Comparison of ENCODE assay signal across 21 cellular contexts in genomic region chr5:148408092-148408491, GRCh38. TPM values are rescaled to one million over a fixed set of nuclear protein-coding genes. Genes with fewer than 3 reads are reported as not detected.
A peak's percentile ranks its signal among the peaks of the same experiment; 100 is the strongest.
DNase-seq lines count a peak whose midpoint lies in the region; ATAC-seq and TF ChIP-seq lines count a peak whose summit lies in the region.
"Had no signal": no experiment of that assay in that cellular context is flagged by ENCODE, and none has a peak within 500 bp of the region (broad histone marks: within the 10 kb centered on the region; RNA-seq: fewer than 3 reads in every experiment).

No MANE protein-coding gene starts in this region.

- peaks cover 47% of the 10 kb centered on the region for H3K36me3 ChIP-seq in muscle layer of colon (ENCODE audit: insufficient read depth, low read length)

- no peaks in the 10 kb centered on the region for H3K27me3 ChIP-seq in muscle layer of colon (ENCODE audit: control insufficient read depth in 1 of 2, insufficient read depth in 2 of 2, low read length in 2 of 2)
- H3K27me3 ChIP-seq: BLaER1 had no signal

- ATAC-seq in activated CD4-positive, CD25-positive, alpha-beta regulatory T cell treated with anti-CD3 and anti-CD28 coated beads, Interleukin-2, amount 50 U/mL, for 24 hours: peak; percentile 61 to 63
- peak in 1 of 2 donors; percentile 72 for ATAC-seq in natural killer cell treated with Interleukin-12 subunit alpha and Interleukin-12 subunit beta and Interleukin-15 and Interleukin-18, amount 100 ng/mL, for 72 hours
- ATAC-seq in natural killer cell: no peak
- ATAC-seq: K562 had no signal

- no peaks in the 10 kb centered on the region for H3K27me3 Mint-ChIP-seq in natural killer cell treated with Interleukin-12 subunit alpha and Interleukin-12 subunit beta and Interleukin-15 and Interleukin-18, amount 100 ng/mL, for 72 hours
- no peaks in the 10 kb centered on the region for H3K27me3 Mint-ChIP-seq in natural killer cell (ENCODE audit: low read depth in 2 of 2)

- peaks cover 8 to 24% of the 10 kb centered on the region in 2 donors for H3K4me1 Mint-ChIP-seq in natural killer cell treated with Interleukin-12 subunit alpha and Interleukin-12 subunit beta and Interleukin-15 and Interleukin-18, amount 100 ng/mL, for 72 hours (ENCODE audit: low read depth in 2 of 2)
- H3K4me1 Mint-ChIP-seq in natural killer cell: peaks cover 0 to 7% of the 10 kb centered on the region in 2 donors

- peaks cover 58% of the 10 kb centered on the region for H3K36me3 Mint-ChIP-seq in natural killer cell treated with Interleukin-12 subunit alpha and Interleukin-12 subunit beta and Interleukin-15 and Interleukin-18, amount 100 ng/mL, for 72 hours
- H3K36me3 Mint-ChIP-seq in natural killer cell: peaks cover 43% of the 10 kb centered on the region

- H3K9me3 Mint-ChIP-seq in natural killer cell treated with Interleukin-12 subunit alpha and Interleukin-12 subunit beta and Interleukin-15 and Interleukin-18, amount 100 ng/mL, for 72 hours: no peaks in the 10 kb centered on the region
- H3K9me3 Mint-ChIP-seq in natural killer cell: no peaks in the 10 kb centered on the region

- peak overlapping the region; percentile 1 for H3K27ac ChIP-seq in muscle layer of colon (ENCODE audit: low read depth, low read length)
- H3K27ac ChIP-seq: 22Rv1, BLaER1 had no signal

- no peaks in the 10 kb centered on the region for H3K9me3 ChIP-seq in muscle layer of colon (ENCODE audit: low read length)
- H3K9me3 ChIP-seq: BLaER1 had no signal

- H3K4me3 Mint-ChIP-seq in natural killer cell treated with Interleukin-12 subunit alpha and Interleukin-12 subunit beta and Interleukin-15 and Interleukin-18, amount 100 ng/mL, for 72 hours: peak overlapping the region; percentile 25
- H3K4me3 Mint-ChIP-seq in natural killer cell: no peak overlapping the region

- intact Hi-C loops in natural killer cell (cut with micrococcal nuclease): no loop called here

- H3K4me3 ChIP-seq in muscle layer of colon (ENCODE audit: low read depth in 1 of 2, low read length in 2 of 2): no peak overlapping the region
- no peak overlapping the region for H3K4me3 ChIP-seq in foreskin fibroblast (ENCODE audit: low read depth in 1 of 2, low read length in 2 of 2)
- H3K4me3 ChIP-seq: BLaER1, K562 had no signal

- peak overlapping the region in 1 of 2 donors; percentile 40 for H3K27ac Mint-ChIP-seq in natural killer cell treated with Interleukin-12 subunit alpha and Interleukin-12 subunit beta and Interleukin-15 and Interleukin-18, amount 100 ng/mL, for 72 hours
- H3K27ac Mint-ChIP-seq in natural killer cell: no peak overlapping the region

- H3K4me1 ChIP-seq in muscle layer of colon (ENCODE audit: insufficient read depth, low read length): peaks cover 8% of the 10 kb centered on the region

- no peak overlapping the region for H3K9ac ChIP-seq in muscle layer of colon (ENCODE audit: low read length)
- H3K9ac ChIP-seq: BLaER1 had no signal

- DNase-seq in activated CD4-positive, CD25-positive, alpha-beta regulatory T cell treated with anti-CD3 and anti-CD28 coated beads, Interleukin-2, amount 50 U/mL, for 72 hours: no peak
- DNase-seq in natural killer cell treated with Interleukin-12 subunit alpha and Interleukin-12 subunit beta and Interleukin-15 and Interleukin-18, amount 100 ng/mL, for 72 hours (ENCODE audit: low spot score): no peak
- DNase-seq in natural killer cell (no peak), activated gamma-delta T cell treated with Interleukin-2 at 50 U/mL for 16 hours (no peak), NCI-H2227 (lab: John Stamatoyannopoulos, UW; ENCODE audit: unreplicated experiment) (no peak), foreskin fibroblast (no peak)
- DNase-seq: DMS 273 treated with DMSO at 0.1 percent for 48 hours, GF-D8, MV-4-11, NCI-H1417, NCI-H1930, NCI-H2171, NCI-H446 treated with DMSO at 0.1 percent for 48 hours, NCI-H774, RPMI8226, SIG-M5 had no signal

- TF ChIP-seq CTCF in natural killer cell (IDR thresholded peaks at IDR 0.05): no peak
- TF ChIP-seq CTCF in foreskin fibroblast (IDR thresholded peaks at IDR 0.05; ENCODE audit: low read depth, low read length): no peak

RNA-seq across cellular contexts. Expression of gene FBXO38, which starts 24.3 kb away (rescaled TPM):
- 10 to 100 TPM; 58.2 to 65.7 TPM for total RNA-seq in natural killer cell treated with Interleukin-12 subunit alpha and Interleukin-12 subunit beta and Interleukin-15 and Interleukin-18, amount 100 ng/mL, for 72 hours
- total RNA-seq in natural killer cell: 10 to 100 TPM; 55.2 to 76.6 (median 65.1) TPM

Comparison
In these comparisons a context has a peak if more than half of its experiments do, and no peak if none do; other contexts are left out.
1. ATAC-seq: peak in activated CD4-positive, CD25-positive, alpha-beta regulatory T cell treated with anti-CD3 and anti-CD28 coated beads, Interleukin-2, amount 50 U/mL, for 24 hours (2 of 2); none in natural killer cell (0 of 3).